In the genomic region with DNA sequence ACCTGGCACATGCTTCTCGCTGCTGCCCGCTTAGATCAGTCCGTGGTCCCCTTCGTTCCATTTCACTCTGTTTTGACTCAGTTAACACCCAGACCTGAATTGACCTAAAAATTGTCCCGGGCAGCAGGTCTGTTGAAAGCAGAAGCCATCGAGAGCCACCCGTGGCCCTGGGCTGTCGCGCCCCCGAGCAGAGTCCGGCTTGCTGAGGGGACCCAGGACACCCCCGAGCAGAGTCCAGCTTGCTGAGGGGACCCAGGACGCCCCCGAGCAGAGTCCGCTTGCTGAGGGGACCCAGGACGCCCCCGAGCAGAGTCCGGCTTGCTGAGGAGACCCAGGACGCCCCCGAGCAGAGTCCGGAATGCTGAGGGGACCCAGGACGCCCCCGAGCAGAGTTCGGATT, we compare ENCODE assay signal across 1 cellular context.
TF ChIP-seq lines count a peak whose summit lies in the region.

No MANE protein-coding gene starts in this region.

TF ChIP-seq in SK-N-SH treated with all-trans-retinoic acid at 6 μM for 48 hours, 23 proteins besides CTCF, POLR2A, EP300 and RAD21 (continued from another document):
- TF ChIP-seq, protein P1, sequence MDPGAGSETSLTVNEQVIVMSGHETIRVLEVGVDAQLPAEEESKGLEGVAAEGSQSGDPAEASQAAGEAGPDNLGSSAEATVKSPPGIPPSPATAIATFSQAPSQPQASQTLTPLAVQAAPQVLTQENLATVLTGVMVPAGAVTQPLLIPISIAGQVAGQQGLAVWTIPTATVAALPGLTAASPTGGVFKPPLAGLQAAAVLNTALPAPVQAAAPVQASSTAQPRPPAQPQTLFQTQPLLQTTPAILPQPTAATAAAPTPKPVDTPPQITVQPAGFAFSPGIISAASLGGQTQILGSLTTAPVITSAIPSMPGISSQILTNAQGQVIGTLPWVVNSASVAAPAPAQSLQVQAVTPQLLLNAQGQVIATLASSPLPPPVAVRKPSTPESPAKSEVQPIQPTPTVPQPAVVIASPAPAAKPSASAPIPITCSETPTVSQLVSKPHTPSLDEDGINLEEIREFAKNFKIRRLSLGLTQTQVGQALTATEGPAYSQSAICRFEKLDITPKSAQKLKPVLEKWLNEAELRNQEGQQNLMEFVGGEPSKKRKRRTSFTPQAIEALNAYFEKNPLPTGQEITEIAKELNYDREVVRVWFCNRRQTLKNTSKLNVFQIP (CRISPR knock-in tag; IDR thresholded peaks at IDR 0.05; ENCODE audit: borderline replicate concordance, low read depth) = no peak
- TF ChIP-seq ZNF8 (CRISPR knock-in tag; IDR thresholded peaks at IDR 0.05) (no peak), SNAI2 (CRISPR knock-in tag; IDR thresholded peaks at IDR 0.05) (no peak), ZFP3 (CRISPR knock-in tag; IDR thresholded peaks at IDR 0.05) (no peak), OSR1 (CRISPR knock-in tag; IDR thresholded peaks at IDR 0.05) (no peak)
